Comparison of ENCODE assay signal across 18 cellular contexts in the genomic region with DNA sequence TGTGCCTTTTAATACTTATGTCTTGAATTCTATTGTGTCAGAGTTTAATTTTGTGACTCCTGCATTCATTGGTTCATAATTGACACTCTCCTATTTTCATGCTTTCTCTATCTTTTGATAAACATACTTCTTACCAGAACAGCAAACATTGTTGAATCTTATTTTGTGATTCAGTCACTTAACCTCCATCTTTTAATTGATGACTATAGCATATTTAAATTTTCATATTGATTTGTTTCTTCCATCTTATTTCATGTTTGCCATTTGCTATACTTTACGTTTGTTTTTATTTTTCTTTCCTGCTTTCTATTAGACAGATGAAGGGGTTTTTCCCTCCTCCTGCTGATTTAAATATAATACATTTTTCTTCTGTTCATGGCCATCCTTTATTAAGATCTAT.
DNase-seq lines count a peak whose midpoint lies in the region; ATAC-seq, FAIRE-seq and TF ChIP-seq lines count a peak whose summit lies in the region.
"Had no signal": no experiment of that assay in that cellular context is flagged by ENCODE, and none has a peak within 500 bp of the region (broad histone marks: within the 10 kb centered on the region; RNA-seq: fewer than 3 reads in every experiment).

No MANE protein-coding gene starts in this region.

- TF ChIP-seq RAD21 in HepG2 (CRISPR knock-in tag; IDR thresholded peaks at IDR 0.05) (no peak), K562 (CRISPR knock-in tag; conservative IDR thresholded peaks at IDR 0.05 in 1 of 2, IDR thresholded peaks at IDR 0.05 in 1 of 2) (no peak)

- H3K4me3 ChIP-seq in HepG2 (replicated peaks in 1 of 3; ENCODE audit: insufficient read depth in 1 of 3, low read depth in 2 of 3, low read length in 3 of 3) (no peak overlapping the region), right lobe of liver (no peak overlapping the region), K562 (no peak overlapping the region), pancreas (no peak overlapping the region)
- H3K4me3 ChIP-seq: GM23338 had no signal

- BruUV-seq in HepG2 (replicated peaks; lab: Mats Ljungman, UMichigan) (no TSS peak), K562 (replicated peaks; lab: Mats Ljungman, UMichigan) (no TSS peak)

- H4K20me1 ChIP-seq in HepG2 (ENCODE audit: insufficient read depth, low read length) (no peaks in the 10 kb centered on the region), K562 (replicated peaks; ENCODE audit: control insufficient read depth, insufficient read depth, low read length) (no peaks in the 10 kb centered on the region)

- 0% methylated on average over 1 of the region's 1 CpG for WGBS in HepG2 (ENCODE audit: low lambda C conversion rate)
- WGBS in right lobe of liver (ENCODE audit: insufficient coverage, low coverage, low lambda C conversion rate, missing lambda C conversion rate): 44% methylated on average over 1 of the region's 1 CpG
- 0% methylated on average over 1 of the region's 1 CpG for WGBS in K562 (ENCODE audit: insufficient coverage, low coverage, missing lambda C conversion rate)
- WGBS in pancreas, 2 donors: 32 to 50% methylated on average over 1 of the region's 1 CpG

- TF ChIP-seq CTCF in HepG2 (CRISPR knock-in tag; IDR thresholded peaks at IDR 0.05): no peak
- no peak for TF ChIP-seq CTCF in right lobe of liver (IDR thresholded peaks at IDR 0.05)
- TF ChIP-seq CTCF in K562 (IDR thresholded peaks at IDR 0.05 in 2 of 3, conservative IDR thresholded peaks at IDR 0.05 in 1 of 3; ENCODE audit: insufficient read depth in 2 of 3, low read depth in 1 of 3, low read length in 3 of 3): no peak
- no peak for TF ChIP-seq CTCF in pancreas (IDR thresholded peaks at IDR 0.05)

- FAIRE-seq in HepG2 (lab: Jason Lieb, UNC) (no peak), K562 (lab: Jason Lieb, UNC) (no peak), pancreas (lab: Jason Lieb, UNC) (peak; percentile 83)
- FAIRE-seq: G401.6, GM12892 had no signal

- no peak overlapping the region for H3K4me2 ChIP-seq in HepG2 (ENCODE audit: low read depth, low read length)
- no peak overlapping the region for H3K4me2 ChIP-seq in K562 (ENCODE audit: insufficient read depth, low read length)
- H3K4me2 ChIP-seq: GM23338 had no signal

- H2AFZ ChIP-seq in HepG2 (ENCODE audit: low read length): no peak overlapping the region
- no peak overlapping the region for H2AFZ ChIP-seq in K562 (ENCODE audit: low read depth, low read length)
- H2AFZ ChIP-seq: GM23338 had no signal

- H3K27ac ChIP-seq in HepG2 (ENCODE audit: extremely low read length, insufficient read depth, low read length) (no peak overlapping the region), right lobe of liver (no peak overlapping the region), K562 (ENCODE audit: extremely low read depth, low read depth, low read length) (no peak overlapping the region), pancreas (no peak overlapping the region)

- H3K27me3 ChIP-seq in HepG2 (ENCODE audit: control insufficient read depth in 1 of 2, insufficient read depth in 2 of 2, low read length in 2 of 2) (no peaks in the 10 kb centered on the region), right lobe of liver (no peaks in the 10 kb centered on the region), K562 (ENCODE audit: control insufficient read depth in 2 of 2, insufficient read depth in 2 of 2, low read length in 2 of 2) (no peaks in the 10 kb centered on the region), pancreas (peaks cover 0 to 3% (median 0%) of the 10 kb centered on the region in 4 donors)

- no peaks in the 10 kb centered on the region for H3K79me2 ChIP-seq in HepG2 (ENCODE audit: insufficient read depth, low read length)
- no peaks in the 10 kb centered on the region for H3K79me2 ChIP-seq in K562 (ENCODE audit: control insufficient read depth, insufficient read depth, low read length)

- no peak for TF ChIP-seq EP300 in HepG2 (IDR thresholded peaks at IDR 0.05; ENCODE audit: low read depth in 2 of 2, low read length in 2 of 2)
- no peak for TF ChIP-seq EP300 in HepG2 (CRISPR knock-in tag; IDR thresholded peaks at IDR 0.05; ENCODE audit: borderline replicate concordance)
- TF ChIP-seq EP300 in K562 (IDR thresholded peaks at IDR 0.05; ENCODE audit: low read length): no peak

- H3K9me1 ChIP-seq in K562 (ENCODE audit: control insufficient read depth, insufficient read depth, low read length): no peaks in the 10 kb centered on the region

- ATAC-seq in HepG2: no peak
- ATAC-seq in right lobe of liver: no peak
- no peak for ATAC-seq in K562
- no peak for ATAC-seq in pancreas
- ATAC-seq: GM23338, HCT116 had no signal

- DNase-seq in HepG2 (ENCODE audit: low spot score) (no peak), right lobe of liver (no peak), K562 (ENCODE audit: extremely low read depth in 1 of 4, low spot score in 3 of 4) (no peak), pancreas (no peak), NCI-H187 (lab: John Stamatoyannopoulos, UW) (no peak), AG08395 (ENCODE audit: low spot score) (no peak), 8988T (no peak)
- DNase-seq: C1 segment of cervical spinal cord; Calu3; CD4-positive, alpha-beta memory T cell; COR-L47; DMS153; DND-41; H9 had no signal

- in situ Hi-C loops in HepG2 (cut with HindIII; ENCODE audit: extremely low pct_ligation_motif_present, low pct_unique_long_range_greater_than_20kb) (no loop called here), K562 (cut with MboI) (no loop called here)

- intact Hi-C loops in HepG2 (cut with micrococcal nuclease; ENCODE audit: unreplicated experiment): no loop called here
- intact Hi-C loops in right lobe of liver (cut with DNase I): no loop called here
- intact Hi-C loops in K562 (cut with micrococcal nuclease): no loop called here
- intact Hi-C loops in pancreas (cut with DNase I): no loop called here

- H3K4me1 ChIP-seq in HepG2 (ENCODE audit: insufficient read depth, low read length) (no peaks in the 10 kb centered on the region), right lobe of liver (peaks cover 0 to 20% (median 0%) of the 10 kb centered on the region in 4 donors), K562 (replicated peaks in 1 of 2; ENCODE audit: control insufficient read depth in 2 of 2, insufficient read depth in 2 of 2, low read length in 2 of 2) (no peaks in the 10 kb centered on the region), pancreas (no peaks in the 10 kb centered on the region)

- CTCF ChIA-PET in HepG2 (lab: Yijun Ruan, JAX; ENCODE audit: low intra/inter-chr PET ratio, low total read pairs): no interaction called here
- CTCF ChIA-PET in K562 (lab: Yijun Ruan, JAX; ENCODE audit: low intra/inter-chr PET ratio): no interaction called here

- H3K9ac ChIP-seq in HepG2 (ENCODE audit: insufficient read depth, low read depth, low read length) (no peak overlapping the region), K562 (ENCODE audit: insufficient read depth in 1 of 2, low read depth in 2 of 2, low read length in 2 of 2) (no peak overlapping the region)

- no peaks in the 10 kb centered on the region for H3K36me3 ChIP-seq in HepG2 (replicated peaks in 1 of 2; ENCODE audit: control insufficient read depth in 1 of 2, insufficient read depth in 2 of 2, low read length in 2 of 2)
- no peaks in the 10 kb centered on the region for H3K36me3 ChIP-seq in right lobe of liver
- no peaks in the 10 kb centered on the region for H3K36me3 ChIP-seq in K562 (ENCODE audit: control insufficient read depth, insufficient read depth, low read length)
- H3K36me3 ChIP-seq in pancreas: no peaks in the 10 kb centered on the region

- POLR2A ChIA-PET in HepG2 (lab: Yijun Ruan, JAX) (no interaction called here), K562 (lab: Yijun Ruan, JAX) (no interaction called here)

- H3K9me3 ChIP-seq in HepG2 (ENCODE audit: low read length): no peaks in the 10 kb centered on the region
- H3K9me3 ChIP-seq in right lobe of liver: no peaks in the 10 kb centered on the region
- H3K9me3 ChIP-seq in K562 (replicated peaks; ENCODE audit: control insufficient read depth, insufficient read depth, low read depth, low read length): no peaks in the 10 kb centered on the region
- H3K9me3 ChIP-seq in pancreas: no peaks in the 10 kb centered on the region

- TF ChIP-seq POLR2A in HepG2 (IDR thresholded peaks at IDR 0.05; ENCODE audit: insufficient read depth in 1 of 2, low read depth in 2 of 2, low read length in 2 of 2): no peak
- no peak for TF ChIP-seq POLR2A in right lobe of liver (IDR thresholded peaks at IDR 0.05)
- TF ChIP-seq POLR2A in K562 (conservative IDR thresholded peaks at IDR 0.05): no peak

TF ChIP-seq in HepG2, 621 proteins besides CTCF, POLR2A, EP300 and RAD21 (continues in another document):
- TF ChIP-seq MAFK (conservative IDR thresholded peaks at IDR 0.05 in 1 of 2, IDR thresholded peaks at IDR 0.05 in 1 of 2; ENCODE audit: low read length in 2 of 2): peak; percentile 25 to 56; a peak in 3 of 4 replicates

TF ChIP-seq in K562, 482 proteins besides CTCF, POLR2A, EP300 and RAD21:
- peak; percentile 64 for TF ChIP-seq ZNF316 (IDR thresholded peaks at IDR 0.05)
- TF ChIP-seq C11orf30 (IDR thresholded peaks at IDR 0.05; ENCODE audit: low read depth): peak; percentile 10; the same call in 1 of the 2 replicates
- TF ChIP-seq NFATC3 (IDR thresholded peaks at IDR 0.05): no peak

Comparison
In these comparisons a context has a peak if more than half of its experiments do, and no peak if none do; other contexts are left out.
1. Of the 241 proteins assayed by ChIP-seq in both HepG2 and K562: peak only in HepG2: MAFF and MAFK; only in K562: none; in both: none; in neither: 239.